ENCODE assay signal across 23 cellular contexts in the genomic region with DNA sequence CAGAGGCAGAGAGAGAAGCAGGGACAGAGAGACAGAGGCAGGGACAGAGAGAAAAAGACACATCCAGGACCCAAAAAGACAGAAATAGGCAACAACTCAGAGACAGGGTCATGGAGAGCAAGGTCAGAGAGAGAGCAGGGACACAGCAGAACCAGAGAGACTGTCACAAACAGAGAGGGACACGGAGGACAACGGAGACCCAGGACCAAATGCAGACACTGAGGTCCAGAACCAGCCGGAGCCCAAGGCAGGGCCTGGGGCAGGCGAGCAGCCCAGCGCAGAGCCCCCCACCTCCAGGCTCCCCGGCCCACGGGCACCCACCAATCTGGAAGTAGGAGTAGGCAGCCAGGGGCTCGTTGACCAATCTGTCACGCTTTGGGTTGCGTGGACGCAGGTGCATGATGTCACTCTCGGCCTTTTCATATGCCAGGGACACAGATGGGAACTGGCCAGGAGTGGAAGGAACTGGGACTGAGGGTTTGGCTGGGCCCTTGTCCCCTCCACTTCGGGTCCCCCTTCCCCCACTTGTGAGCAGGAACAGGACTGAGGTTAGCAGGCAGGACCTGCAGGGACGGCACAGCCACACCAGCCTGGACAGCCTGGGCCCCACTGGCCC. TPM values are rescaled to one million over a fixed set of nuclear protein-coding genes. Genes with fewer than 3 reads are reported as not detected.
"Had no signal": no experiment of that assay in that cellular context is flagged by ENCODE, and none has a peak within 500 bp of the region (broad histone marks: within the 10 kb centered on the region; RNA-seq: fewer than 3 reads in every experiment).

No MANE protein-coding gene starts in this region.

- H3K27me3 ChIP-seq: ovary had no signal

- H3K9me3 ChIP-seq: heart left ventricle, ovary, right atrium auricular region had no signal

- H3K9me3 Mint-ChIP-seq: type B pancreatic cell had no signal

- H3K27ac Mint-ChIP-seq: nephron progenitor cell, type B pancreatic cell had no signal

- ATAC-seq: heart left ventricle; left colon; left ventricle myocardium superior; naive thymus-derived CD4-positive, alpha-beta T cell had no signal

- H3K4me3 ChIP-seq: coronary artery, dorsolateral prefrontal cortex, heart left ventricle, lung, ovary, right atrium auricular region had no signal

- DNase-seq: dorsolateral prefrontal cortex; effector CD8-positive, alpha-beta T cell; foreskin melanocyte; heart left ventricle; hippocampal formation; left colon; left ventricle myocardium superior; mesendoderm; naive thymus-derived CD4-positive, alpha-beta T cell; nephron progenitor cell; ovary; small intestine; stimulated activated CD4-positive, alpha-beta T cell treated with anti-CD3 and anti-CD28 coated beads, Interleukin-12 subunit alpha, Interleukin-12 subunit beta, amount 100 ng/mL, for 4 hours; stimulated activated naive CD4-positive, alpha-beta T cell treated with Interleukin-2 at 50 U/mL for 16 hours had no signal

- H3K27ac ChIP-seq: coronary artery, dorsolateral prefrontal cortex, heart left ventricle, ovary, right atrium auricular region had no signal

- H3K36me3 ChIP-seq: heart left ventricle, ovary, right atrium auricular region had no signal

- H3K4me3 Mint-ChIP-seq: nephron progenitor cell had no signal

RNA-seq across cellular contexts. Expression of a gene that starts 10.0 kb away (rescaled TPM):
- total RNA-seq: heart left ventricle; kidney epithelial cell; left colon; left ventricle myocardium superior; lung; mononuclear cell; naive thymus-derived CD4-positive, alpha-beta T cell; ovary; posterior vena cava; right atrium auricular region had no signal
- polyA plus RNA-seq: heart left ventricle; naive thymus-derived CD4-positive, alpha-beta T cell had no signal

RNA-seq across cellular contexts. Expression of a gene that starts 20.2 kb away (rescaled TPM):
- total RNA-seq: heart left ventricle; kidney epithelial cell; left colon; left ventricle myocardium superior; lung; mononuclear cell; naive thymus-derived CD4-positive, alpha-beta T cell; ovary; posterior vena cava; right atrium auricular region had no signal
- polyA plus RNA-seq: esophagus; heart left ventricle; lung; naive thymus-derived CD4-positive, alpha-beta T cell; ovary; small intestine had no signal

RNA-seq across cellular contexts. Expression of a gene that starts 25.4 kb away (rescaled TPM):
- total RNA-seq: heart left ventricle; kidney epithelial cell; left colon; left ventricle myocardium superior; mononuclear cell; naive thymus-derived CD4-positive, alpha-beta T cell; ovary; posterior vena cava; right atrium auricular region had no signal
- polyA plus RNA-seq: heart left ventricle; naive thymus-derived CD4-positive, alpha-beta T cell; ovary had no signal

RNA-seq across cellular contexts. Expression of a gene that starts 32.5 kb away (rescaled TPM):
- total RNA-seq: heart left ventricle; kidney epithelial cell; left colon; left ventricle myocardium superior; lung; mononuclear cell; naive thymus-derived CD4-positive, alpha-beta T cell; ovary; posterior vena cava; right atrium auricular region had no signal
- polyA plus RNA-seq: esophagus; heart left ventricle; lung; naive thymus-derived CD4-positive, alpha-beta T cell; ovary; small intestine; thymus had no signal
